13 cellular contexts compared by ENCODE assay signal in the genomic region with DNA sequence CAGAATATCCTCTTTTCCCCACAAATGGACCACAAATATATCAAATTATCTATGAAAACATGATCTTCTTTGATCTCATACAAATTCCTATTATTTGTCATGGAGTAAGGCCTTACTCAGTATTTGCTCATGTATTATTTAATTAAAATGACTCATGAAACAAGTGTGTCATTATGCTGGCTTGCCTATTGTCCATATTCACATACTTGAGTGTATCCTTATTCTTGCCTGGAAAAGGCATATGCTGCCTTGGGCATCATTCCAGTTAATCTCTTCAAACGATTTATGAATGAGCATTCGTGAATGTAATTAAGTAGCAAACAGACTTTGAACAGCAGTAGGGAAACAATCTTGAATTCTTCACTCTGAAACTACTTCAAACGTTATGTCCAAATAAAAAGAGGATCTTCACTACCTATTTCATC. TPM values are rescaled to one million over a fixed set of nuclear protein-coding genes. Genes with fewer than 3 reads are reported as not detected.
A peak's percentile ranks its signal among the peaks of the same experiment; 100 is the strongest.
DNase-seq lines count a peak whose midpoint lies in the region; ATAC-seq and TF ChIP-seq lines count a peak whose summit lies in the region.
"Had no signal": no experiment of that assay in that cellular context is flagged by ENCODE, and none has a peak within 500 bp of the region (broad histone marks: within the 10 kb centered on the region; RNA-seq: fewer than 3 reads in every experiment).

No MANE protein-coding gene starts in this region.

- H3K4me1 ChIP-seq in PC-3 (ENCODE audit: insufficient read depth, low read length) = peaks cover 31% of the 10 kb centered on the region

- ATAC-seq in PC-3 (peak; percentile 90), GM19467 (IDR thresholded peaks at IDR 0.05; ENCODE audit: unreplicated experiment) (no peak), GM21367 (IDR thresholded peaks at IDR 0.05; ENCODE audit: unreplicated experiment) (no peak), left colon (no peak)
- ATAC-seq: Right ventricle myocardium inferior had no signal

- intact Hi-C loops in PC-3 (cut with micrococcal nuclease) (no loop called here), left colon (cut with DNase I, micrococcal nuclease) (no loop called here)

- DNase-seq in AG04450 (ENCODE audit: low read depth, low spot score) (no peak), LHCN-M2 (ENCODE audit: low read depth) (peak; percentile 64), PC-3 (peak; percentile 93), fibroblast of mammary gland (ENCODE audit: low read depth) (peak; percentile 94), left colon (no peak)
- DNase-seq in activated naive CD4-positive, alpha-beta T cell treated with anti-CD3 and anti-CD28 coated beads, Interleukin-2, amount 50 U/mL, for 16 hours = no peak
- DNase-seq: activated CD4-positive, alpha-beta T cell treated with anti-CD3 and anti-CD28 coated beads for 1 hour; BE2C; esophagus squamous epithelium; left ventricle myocardium superior had no signal

- H2AFZ ChIP-seq in PC-3 (ENCODE audit: low read length) = no peak overlapping the region

- TF ChIP-seq CTCF in AG04450 (IDR thresholded peaks at IDR 0.05; ENCODE audit: low read depth, low read length) (no peak), PC-3 (conservative IDR thresholded peaks at IDR 0.05; ENCODE audit: low read depth, low read length) (no peak), fibroblast of mammary gland (conservative IDR thresholded peaks at IDR 0.05; ENCODE audit: control insufficient read depth, insufficient read depth, low read depth, low read length) (no peak)

- CTCF ChIA-PET in AG04450 (lab: Charles Lee) (interaction anchor here (0.7 to 0.9 kb wide), 4 partner anchors 12 to 265 kb away, joined by 3 to 4 read pairs (median 3); no protein-coding TSS in a partner anchor), PC-3 (lab: Charles Lee) (interaction anchor here (0.7 kb wide), 1 partner anchor 498 kb away, joined by 6 read pairs; no protein-coding TSS in a partner anchor)

- H3K4me3 ChIP-seq in AG04450 (ENCODE audit: low read depth, low read length) (no peak overlapping the region; the same call in 1 of the 2 replicates), PC-3 (ENCODE audit: low read length) (no peak overlapping the region), fibroblast of mammary gland (ENCODE audit: control insufficient read depth, low read depth, low read length) (no peak overlapping the region)
- H3K4me3 ChIP-seq: esophagus squamous epithelium had no signal

- H3K9ac ChIP-seq in PC-3 (ENCODE audit: low read length) = peak overlapping the region; percentile 9; the same call in 1 of the 2 replicates

- no peaks in the 10 kb centered on the region for H3K79me2 ChIP-seq in PC-3 (ENCODE audit: low read length)

- BruUV-seq in PC-3 (replicated peaks; lab: Mats Ljungman, UMichigan) = no TSS peak

- H3F3A ChIP-seq in PC-3 (ENCODE audit: low read length, unreplicated experiment) = peaks cover 11% of the 10 kb centered on the region

- no peaks in the 10 kb centered on the region for H4K20me1 ChIP-seq in PC-3 (ENCODE audit: low read length)

- H3K27ac ChIP-seq in AG04450 (ENCODE audit: low read depth, low read length) (peak overlapping the region; percentile 4), PC-3 (ENCODE audit: low read length) (peak overlapping the region; percentile 81)
- H3K27ac ChIP-seq: esophagus squamous epithelium had no signal

- H3K36me3 ChIP-seq in PC-3 (ENCODE audit: low read depth, low read length) = no peaks in the 10 kb centered on the region
- H3K36me3 ChIP-seq: BE2C, esophagus squamous epithelium had no signal

- H3K9me3 ChIP-seq in AG04450 (ENCODE audit: control insufficient read depth, insufficient read depth, low read length) (no peaks in the 10 kb centered on the region), PC-3 (ENCODE audit: low read length) (no peaks in the 10 kb centered on the region)
- H3K9me3 ChIP-seq: BE2C, esophagus squamous epithelium had no signal

- POLR2A ChIA-PET in AG04450 (lab: Yijun Ruan, JAX) (no interaction called here), PC-3 (lab: Charles Lee; ENCODE audit: unreplicated experiment) (interaction anchor here (0.5 kb wide), 1 partner anchor 16 kb away, joined by 4 read pairs; no protein-coding TSS in a partner anchor)

- H3K4me2 ChIP-seq in PC-3 (ENCODE audit: low read length) = peak overlapping the region; percentile 45

- no peaks in the 10 kb centered on the region for H3K9me2 ChIP-seq in PC-3 (replicated peaks; ENCODE audit: low read length)

- H3K27me3 ChIP-seq in AG04450 (ENCODE audit: control insufficient read depth, insufficient read depth, low read length) = no peaks in the 10 kb centered on the region
- no peaks in the 10 kb centered on the region for H3K27me3 ChIP-seq in PC-3 (ENCODE audit: low read length)

RNA-seq across cellular contexts. Expression of a gene that starts 22.6 kb away (rescaled TPM):
- 12.7 and 21.4 TPM in 2 replicates for polyA plus RNA-seq in AG04450 (2011; rRNA removed)
- 6.3 and 6.6 TPM in 2 replicates for polyA minus RNA-seq in AG04450 (2011; rRNA and poly(A)+ RNA removed)
- total RNA-seq in LHCN-M2 (2014; rRNA removed) (10.0 and 10.8 TPM in 2 replicates), PC-3 (2014; rRNA removed) (47.4 and 47.5 TPM in 2 replicates), left colon (10 to 100 TPM; 13.5 to 17.4 TPM)
- polyA plus RNA-seq in LHCN-M2 (2012) = 70.2 TPM

RNA-seq across cellular contexts. Expression of a gene that starts 45.6 kb away (rescaled TPM):
- 132 and 147 TPM in 2 replicates for polyA plus RNA-seq in AG04450 (2011; rRNA removed)
- 215 and 284 TPM in 2 replicates for polyA minus RNA-seq in AG04450 (2011; rRNA and poly(A)+ RNA removed)
- total RNA-seq in LHCN-M2 (2014; rRNA removed) = 17.6 and 19.0 TPM in 2 replicates
- polyA plus RNA-seq in LHCN-M2 (2012) = 17.3 TPM
- 39.6 and 40.3 TPM in 2 replicates for total RNA-seq in PC-3 (2014; rRNA removed)
- 10 to 100 TPM; 17.4 to 25.3 TPM for total RNA-seq in left colon

Comparison
In these comparisons a context has a peak if more than half of its experiments do, and no peak if none do; other contexts are left out.
1. DNase-seq: peak in LHCN-M2 (single experiment), PC-3 (single experiment) and fibroblast of mammary gland (single experiment); none in AG04450 (single experiment), left colon (0 of 2) and activated naive CD4-positive, alpha-beta T cell treated with anti-CD3 and anti-CD28 coated beads, Interleukin-2, amount 50 U/mL, for 16 hours (single experiment).